ENCODE assay signal across 17 cellular contexts in genomic region chr18:478679-479078, GRCh38. TPM values are rescaled to one million over a fixed set of nuclear protein-coding genes. Genes with fewer than 3 reads are reported as not detected.
DNase-seq lines count a peak whose midpoint lies in the region; ATAC-seq, FAIRE-seq and TF ChIP-seq lines count a peak whose summit lies in the region.
"Had no signal": no experiment of that assay in that cellular context is flagged by ENCODE, and none has a peak within 500 bp of the region (broad histone marks: within the 10 kb centered on the region; RNA-seq: fewer than 3 reads in every experiment).

No MANE protein-coding gene starts in this region.

- no peak for TF ChIP-seq EP300 in sigmoid colon (IDR thresholded peaks at IDR 0.05)

- no peaks in the 10 kb centered on the region for H3K27me3 ChIP-seq in astrocyte (ENCODE audit: insufficient read depth, low read length)
- H3K27me3 ChIP-seq in cardiac muscle cell: no peaks in the 10 kb centered on the region
- no peaks in the 10 kb centered on the region for H3K27me3 ChIP-seq in sigmoid colon
- no peaks in the 10 kb centered on the region for H3K27me3 ChIP-seq in thyroid gland

- H3K4me1 Mint-ChIP-seq in astrocyte (ENCODE audit: low read depth, unreplicated experiment): peaks cover 44% of the 10 kb centered on the region
- H3K4me1 Mint-ChIP-seq: activated CD8-positive, alpha-beta memory T cell treated with anti-CD3 and anti-CD28 coated beads, Interleukin-2, amount 10 ng/mL, durations not matched to agents 7 days and 5 days had no signal

- H3K9me3 ChIP-seq in astrocyte (ENCODE audit: insufficient read depth, low read depth, low read length) (no peaks in the 10 kb centered on the region), cardiac muscle cell (ENCODE audit: low read depth) (no peaks in the 10 kb centered on the region), sigmoid colon (no peaks in the 10 kb centered on the region), thyroid gland (no peaks in the 10 kb centered on the region)

- peak overlapping the region; percentile 78 for H3K4me2 ChIP-seq in astrocyte (ENCODE audit: low read length)

- intact Hi-C loops in sigmoid colon (cut with DNase I): no loop called here
- intact Hi-C loops in thyroid gland (cut with DNase I): no loop called here

- TF ChIP-seq CTCF in astrocyte (IDR thresholded peaks at IDR 0.05; ENCODE audit: insufficient read depth, low read depth, low read length): no peak
- no peak for TF ChIP-seq CTCF in cardiac muscle cell (IDR thresholded peaks at IDR 0.05; ENCODE audit: low read depth, low read length)
- no peak for TF ChIP-seq CTCF in sigmoid colon (IDR thresholded peaks at IDR 0.05)
- no peak for TF ChIP-seq CTCF in thyroid gland (IDR thresholded peaks at IDR 0.05)

- FAIRE-seq in astrocyte (lab: Jason Lieb, UNC) (no peak), GM12892 (lab: Jason Lieb, UNC) (no peak)
- FAIRE-seq: colon, GM12878, GM19239 had no signal

- DNase-seq in ELR (ENCODE audit: low read depth) (peak; percentile 39), astrocyte (ENCODE audit: low read depth) (peak; percentile 82), cardiac muscle cell (ENCODE audit: low read depth in 1 of 2, low spot score in 1 of 2) (peak in 1 of 2 donors; percentile 91), sigmoid colon (no peak), GM12892 (ENCODE audit: insufficient read length) (no peak), thyroid gland (no peak), putamen (ENCODE audit: low spot score) (no peak)
- DNase-seq: activated CD8-positive, alpha-beta memory T cell treated with anti-CD3 and anti-CD28 coated beads, Interleukin-2, amount 10 ng/mL, durations not matched to agents 7 days and 5 days; DND-41; MM.1S; NCI-H2171 treated with DMSO at 0.1 percent for 48 hours; nucleus accumbens had no signal

- no peaks in the 10 kb centered on the region for H3K36me3 ChIP-seq in astrocyte (ENCODE audit: insufficient read depth, low read length)
- H3K36me3 ChIP-seq in cardiac muscle cell: no peaks in the 10 kb centered on the region
- H3K36me3 ChIP-seq in sigmoid colon: no peaks in the 10 kb centered on the region
- no peaks in the 10 kb centered on the region for H3K36me3 ChIP-seq in thyroid gland

- peak overlapping the region; percentile 91 for H3K27ac ChIP-seq in astrocyte (ENCODE audit: low read depth, low read length)
- H3K27ac ChIP-seq in cardiac muscle cell: peak overlapping the region; percentile 56
- peak overlapping the region; percentile 22 to 59 (median 42) for H3K27ac ChIP-seq in sigmoid colon
- H3K27ac ChIP-seq in thyroid gland: peak overlapping the region in 1 of 3 donors; percentile 20

- TF ChIP-seq POLR2A in sigmoid colon (IDR thresholded peaks at IDR 0.05) (no peak), GM12892 (IDR thresholded peaks at IDR 0.05; ENCODE audit: low read depth, low read length) (no peak), thyroid gland (IDR thresholded peaks at IDR 0.05) (no peak)

- H3K27ac Mint-ChIP-seq in astrocyte (ENCODE audit: unreplicated experiment): peak overlapping the region; percentile 87
- H3K27ac Mint-ChIP-seq: activated CD8-positive, alpha-beta memory T cell treated with anti-CD3 and anti-CD28 coated beads, Interleukin-2, amount 10 ng/mL, durations not matched to agents 7 days and 5 days; activated naive CD4-positive, alpha-beta T cell treated with anti-CD3 and anti-CD28 coated beads, Interleukin-2, amount 50 U/mL, for 72 hours had no signal

- no peak overlapping the region for H3K4me3 Mint-ChIP-seq in astrocyte (ENCODE audit: unreplicated experiment)
- H3K4me3 Mint-ChIP-seq: activated CD8-positive, alpha-beta memory T cell treated with anti-CD3 and anti-CD28 coated beads, Interleukin-2, amount 10 ng/mL, durations not matched to agents 7 days and 5 days had no signal

- peak overlapping the region; percentile 14 for H3K4me3 ChIP-seq in astrocyte (ENCODE audit: insufficient read depth, low read depth, low read length)
- no peak overlapping the region for H3K4me3 ChIP-seq in cardiac muscle cell
- H3K4me3 ChIP-seq in sigmoid colon: no peak overlapping the region
- no peak overlapping the region for H3K4me3 ChIP-seq in thyroid gland (replicated peaks in 1 of 3)
- H3K4me3 ChIP-seq: GM12878 had no signal

- whole genome bisulfite sequencing in sigmoid colon, 2 donors: 83 to 84% methylated on average over 5 of the region's 5 CpGs
- WGBS in thyroid gland, 2 donors: 78 to 79% methylated on average over 5 of the region's 5 CpGs

- H4K20me1 ChIP-seq in astrocyte (ENCODE audit: insufficient read depth, low read length): no peaks in the 10 kb centered on the region

- H3K4me1 ChIP-seq in astrocyte (ENCODE audit: insufficient read depth, low read length): peaks cover 33% of the 10 kb centered on the region
- peaks cover 37% of the 10 kb centered on the region for H3K4me1 ChIP-seq in cardiac muscle cell (ENCODE audit: low read depth)
- H3K4me1 ChIP-seq in sigmoid colon: peaks cover 0 to 52% (median 37%) of the 10 kb centered on the region in 4 donors
- peaks cover 0 to 12% of the 10 kb centered on the region in 2 donors for H3K4me1 ChIP-seq in thyroid gland

- no peaks in the 10 kb centered on the region for H3K79me2 ChIP-seq in astrocyte (ENCODE audit: insufficient read depth, low read length)

- H3K27me3 Mint-ChIP-seq in astrocyte (ENCODE audit: low read depth, unreplicated experiment): no peaks in the 10 kb centered on the region

- H3K36me3 Mint-ChIP-seq in astrocyte (ENCODE audit: low read depth, unreplicated experiment): peaks cover 5% of the 10 kb centered on the region
- H3K36me3 Mint-ChIP-seq: activated CD8-positive, alpha-beta memory T cell treated with anti-CD3 and anti-CD28 coated beads, Interleukin-2, amount 10 ng/mL, durations not matched to agents 7 days and 5 days; activated naive CD4-positive, alpha-beta T cell treated with anti-CD3 and anti-CD28 coated beads, Interleukin-2, amount 50 U/mL, for 72 hours had no signal

- ATAC-seq in GM21390 (IDR thresholded peaks at IDR 0.05; ENCODE audit: unreplicated experiment): no peak
- ATAC-seq: activated CD8-positive, alpha-beta memory T cell treated with anti-CD3 and anti-CD28 coated beads, Interleukin-2, amount 10 ng/mL, durations not matched to agents 7 days and 5 days; activated naive CD4-positive, alpha-beta T cell treated with anti-CD3 and anti-CD28 coated beads, Interleukin-2, amount 50 U/mL, for 72 hours; GM12878 had no signal

- peak overlapping the region; percentile 78 for H3K9ac ChIP-seq in astrocyte (ENCODE audit: low read length)

- peak overlapping the region; percentile 27 for H2AFZ ChIP-seq in astrocyte (ENCODE audit: low read depth, low read length)

- H3K9me3 Mint-ChIP-seq in astrocyte (ENCODE audit: unreplicated experiment): no peaks in the 10 kb centered on the region
- H3K9me3 Mint-ChIP-seq: activated naive CD4-positive, alpha-beta T cell treated with anti-CD3 and anti-CD28 coated beads, Interleukin-2, amount 50 U/mL, for 72 hours had no signal

RNA-seq across cellular contexts. Expression of gene COLEC12, which starts 21.8 kb away (rescaled TPM):
- total RNA-seq in astrocyte: 11.6 and 13.2 TPM in 2 replicates
- total RNA-seq in cardiac muscle cell: 57.5 and 61.1 TPM in 2 replicates
- 69.0 and 78.7 TPM in 2 replicates for polyA plus RNA-seq in cardiac muscle cell
- 10 to 100 TPM; 15.9 to 24.7 (median 19.0) TPM for total RNA-seq in sigmoid colon
- 1 to 10 TPM in 2 of 3 donors, under 1 TPM in 1; 0.69 to 4.2 (median 2.4) TPM for polyA plus RNA-seq in sigmoid colon
- polyA plus RNA-seq in GM12892 (2012; ENCODE audit: missing spikeins): not detected
- 10 to 100 TPM in 3 of 4 donors, 1 to 10 TPM in 1; 6.3 to 34.7 (median 19.8) TPM for total RNA-seq in thyroid gland
- total RNA-seq: activated CD8-positive, alpha-beta memory T cell treated with anti-CD3 and anti-CD28 coated beads, Interleukin-2, amount 10 ng/mL, durations not matched to agents 7 days and 5 days; activated naive CD4-positive, alpha-beta T cell treated with anti-CD3 and anti-CD28 coated beads, Interleukin-2, amount 50 U/mL, for 72 hours had no signal

Comparison
In these comparisons a context has a peak if more than half of its experiments do, and no peak if none do; other contexts are left out.
1. DNase-seq: peak in ELR (single experiment) and astrocyte (single experiment); none in sigmoid colon (single experiment), GM12892 (single experiment), thyroid gland (0 of 2) and putamen (single experiment).